ENCODE assay signal across 1 cellular context in genomic region chr19:2426661-2427322, GRCh38.
TF ChIP-seq lines count a peak whose summit lies in the region.

No MANE protein-coding gene starts in this region.

TF ChIP-seq in HepG2, 621 proteins besides CTCF, POLR2A, EP300 and RAD21 (continues in another document):
- peak; percentile 58; the same call in 1 of the 2 replicates for TF ChIP-seq HNF4G (IDR thresholded peaks at IDR 0.05; ENCODE audit: borderline replicate concordance, low read depth, low read length)
- no peak for TF ChIP-seq HNF4G (CRISPR knock-in tag; IDR thresholded peaks at IDR 0.05; ENCODE audit: borderline replicate concordance, low read depth)
- TF ChIP-seq, protein P1, sequence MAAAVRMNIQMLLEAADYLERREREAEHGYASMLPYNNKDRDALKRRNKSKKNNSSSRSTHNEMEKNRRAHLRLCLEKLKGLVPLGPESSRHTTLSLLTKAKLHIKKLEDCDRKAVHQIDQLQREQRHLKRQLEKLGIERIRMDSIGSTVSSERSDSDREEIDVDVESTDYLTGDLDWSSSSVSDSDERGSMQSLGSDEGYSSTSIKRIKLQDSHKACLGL (CRISPR knock-in tag; IDR thresholded peaks at IDR 0.05), result peak; percentile 81; the same call in 1 of the 2 replicates
- no peak for TF ChIP-seq ZNF343 (CRISPR knock-in tag; IDR thresholded peaks at IDR 0.05)
- peak; percentile 63; the same call in 1 of the 2 replicates for TF ChIP-seq ZNF782 (CRISPR knock-in tag; IDR thresholded peaks at IDR 0.05; ENCODE audit: borderline replicate concordance)
- no peak for TF ChIP-seq HDAC6 (IDR thresholded peaks at IDR 0.05; ENCODE audit: low read depth, low read length)
- no peak for TF ChIP-seq PCBP1 (IDR thresholded peaks at IDR 0.05; ENCODE audit: borderline replicate concordance, low read depth, low read length)
- no peak for TF ChIP-seq MBD4 (IDR thresholded peaks at IDR 0.05; ENCODE audit: borderline replicate concordance, low read length)
- no peak for TF ChIP-seq LCORL (IDR thresholded peaks at IDR 0.05)
- 0 out of 2 replicates have a peak, but pooled peaks have one; percentile 7 for TF ChIP-seq LCORL (CRISPR knock-in tag; IDR thresholded peaks at IDR 0.05)
- TF ChIP-seq ZNF788 (CRISPR knock-in tag; IDR thresholded peaks at IDR 0.05; ENCODE audit: borderline replicate concordance), result no peak
- TF ChIP-seq NBN (conservative IDR thresholded peaks at IDR 0.05), result no peak
- TF ChIP-seq THYN1 (CRISPR knock-in tag; IDR thresholded peaks at IDR 0.05; ENCODE audit: borderline replicate concordance, low read depth), result no peak
- peak; percentile 52; the same call in 1 of the 2 replicates for TF ChIP-seq ATF5 (CRISPR knock-in tag; IDR thresholded peaks at IDR 0.05; ENCODE audit: low read depth)
- TF ChIP-seq TFDP2 (CRISPR knock-in tag; IDR thresholded peaks at IDR 0.05), result no peak; the same call in none of the 2 replicates
- TF ChIP-seq ZGPAT (CRISPR knock-in tag; IDR thresholded peaks at IDR 0.05), result no peak
- TF ChIP-seq HNRNPLL (IDR thresholded peaks at IDR 0.05; ENCODE audit: low read depth, low read length, poor library complexity, severe bottlenecking), result no peak
- TF ChIP-seq RBFOX2 (IDR thresholded peaks at IDR 0.05; ENCODE audit: low read depth, low read length), result no peak
- no peak for TF ChIP-seq ZNF256 (CRISPR knock-in tag; conservative IDR thresholded peaks at IDR 0.05)
- TF ChIP-seq CREB3 (CRISPR knock-in tag; IDR thresholded peaks at IDR 0.05), result no peak
- peak; percentile 40; the same call in 1 of the 2 replicates for TF ChIP-seq ZNF333 (CRISPR knock-in tag; IDR thresholded peaks at IDR 0.05; ENCODE audit: borderline replicate concordance)
- no peak for TF ChIP-seq MNT (IDR thresholded peaks at IDR 0.05)
- TF ChIP-seq HOXA5 (CRISPR knock-in tag; IDR thresholded peaks at IDR 0.05), result 0 out of 2 replicates have a peak, but pooled peaks have one; percentile 9
- peak; percentile 6; the same call in 1 of the 2 replicates for TF ChIP-seq ZNF891 (CRISPR knock-in tag; IDR thresholded peaks at IDR 0.05)
- TF ChIP-seq, protein P2, sequence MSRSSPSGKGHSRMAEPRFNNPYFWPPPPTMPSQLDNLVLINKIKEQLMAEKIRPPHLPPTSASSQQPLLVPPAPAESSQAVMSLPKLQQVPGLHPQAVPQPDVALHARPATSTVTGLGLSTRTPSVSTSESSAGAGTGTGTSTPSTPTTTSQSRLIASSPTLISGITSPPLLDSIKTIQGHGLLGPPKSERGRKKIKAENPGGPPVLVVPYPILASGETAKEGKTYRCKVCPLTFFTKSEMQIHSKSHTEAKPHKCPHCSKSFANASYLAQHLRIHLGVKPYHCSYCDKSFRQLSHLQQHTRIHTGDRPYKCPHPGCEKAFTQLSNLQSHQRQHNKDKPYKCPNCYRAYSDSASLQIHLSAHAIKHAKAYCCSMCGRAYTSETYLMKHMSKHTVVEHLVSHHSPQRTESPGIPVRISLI (CRISPR knock-in tag; IDR thresholded peaks at IDR 0.05; ENCODE audit: borderline replicate concordance), result no peak
- TF ChIP-seq ZNF282 (IDR thresholded peaks at IDR 0.05; ENCODE audit: partially characterized antibody), result no peak
- peak; percentile 74; the same call in 1 of the 2 replicates for TF ChIP-seq MAX (IDR thresholded peaks at IDR 0.05)
- TF ChIP-seq, protein P3, sequence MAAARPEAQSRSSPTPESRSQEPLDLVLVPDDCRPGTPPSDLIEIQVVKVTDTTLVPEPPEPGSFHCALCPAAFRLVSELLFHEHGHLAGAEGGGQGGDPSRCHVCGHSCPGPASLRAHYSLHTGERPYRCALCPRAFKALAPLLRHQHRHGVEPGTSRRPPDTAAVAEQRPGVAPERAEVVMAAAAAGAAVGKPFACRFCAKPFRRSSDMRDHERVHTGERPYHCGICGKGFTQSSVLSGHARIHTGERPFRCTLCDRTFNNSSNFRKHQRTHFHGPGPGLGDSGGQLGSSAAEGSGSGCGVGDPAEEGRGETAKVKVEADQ (CRISPR knock-in tag; IDR thresholded peaks at IDR 0.05; ENCODE audit: borderline replicate concordance), result peak; percentile 3
- no peak; the same call in 1 of the 2 replicates for TF ChIP-seq NRL (CRISPR knock-in tag; IDR thresholded peaks at IDR 0.05; ENCODE audit: borderline replicate concordance)
- TF ChIP-seq DNMT1 (CRISPR knock-in tag; IDR thresholded peaks at IDR 0.05), result peak; percentile 59; the same call in 1 of the 2 replicates
- TF ChIP-seq NR2F1 (CRISPR knock-in tag; IDR thresholded peaks at IDR 0.05), result 0 out of 4 replicates have a peak, but pooled peaks of 1 of the 2 experiments have one; percentile 10
- TF ChIP-seq NFKBIZ (CRISPR knock-in tag; IDR thresholded peaks at IDR 0.05), result 0 out of 2 replicates have a peak, but pooled peaks have one; percentile 22
- 0 out of 2 replicates have a peak, but pooled peaks have one; percentile 18 for TF ChIP-seq ZIK1 (CRISPR knock-in tag; IDR thresholded peaks at IDR 0.05; ENCODE audit: borderline replicate concordance, low read depth)
- TF ChIP-seq GTF3A (CRISPR knock-in tag; conservative IDR thresholded peaks at IDR 0.05), result no peak
- peak; percentile 55; the same call in 1 of the 2 replicates for TF ChIP-seq NFIB (CRISPR knock-in tag; IDR thresholded peaks at IDR 0.05; ENCODE audit: borderline replicate concordance)
- no peak for TF ChIP-seq ZBED4 (CRISPR knock-in tag; IDR thresholded peaks at IDR 0.05; ENCODE audit: borderline replicate concordance)
- TF ChIP-seq, protein P4, sequence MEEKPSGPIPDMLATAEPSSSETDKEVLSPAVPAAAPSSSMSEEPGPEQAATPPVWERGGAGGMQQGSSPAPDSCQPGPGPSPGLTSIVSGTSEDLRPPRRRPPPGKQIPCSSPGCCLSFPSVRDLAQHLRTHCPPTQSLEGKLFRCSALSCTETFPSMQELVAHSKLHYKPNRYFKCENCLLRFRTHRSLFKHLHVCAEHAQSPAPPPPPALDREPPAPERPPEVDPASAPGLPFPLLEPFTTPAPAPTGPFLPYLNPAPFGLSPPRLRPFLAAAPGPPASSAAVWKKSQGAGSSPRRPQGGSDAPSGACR (CRISPR knock-in tag; IDR thresholded peaks at IDR 0.05), result 0 out of 2 replicates have a peak, but pooled peaks have one; percentile 16
- TF ChIP-seq TCF12 (IDR thresholded peaks at IDR 0.05), result no peak
- no peak for TF ChIP-seq TCF12 (CRISPR knock-in tag; IDR thresholded peaks at IDR 0.05)
- TF ChIP-seq ZNF558 (CRISPR knock-in tag; IDR thresholded peaks at IDR 0.05; ENCODE audit: borderline replicate concordance), result peak; percentile 64
- TF ChIP-seq NAIF1 (CRISPR knock-in tag; IDR thresholded peaks at IDR 0.05; ENCODE audit: borderline replicate concordance), result no peak
- TF ChIP-seq ZNF674 (CRISPR knock-in tag; IDR thresholded peaks at IDR 0.05; ENCODE audit: low read depth), result no peak
- peak; percentile 34; the same call in 1 of the 3 replicates for TF ChIP-seq MXI1 (IDR thresholded peaks at IDR 0.05; ENCODE audit: borderline replicate concordance, low read depth, low read length)
- TF ChIP-seq HDAC1 (CRISPR knock-in tag; IDR thresholded peaks at IDR 0.05), result no peak
- TF ChIP-seq, protein P5, sequence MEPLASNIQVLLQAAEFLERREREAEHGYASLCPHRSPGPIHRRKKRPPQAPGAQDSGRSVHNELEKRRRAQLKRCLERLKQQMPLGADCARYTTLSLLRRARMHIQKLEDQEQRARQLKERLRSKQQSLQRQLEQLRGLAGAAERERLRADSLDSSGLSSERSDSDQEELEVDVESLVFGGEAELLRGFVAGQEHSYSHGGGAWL (CRISPR knock-in tag; IDR thresholded peaks at IDR 0.05), result peak; percentile 81; the same call in 1 of the 2 replicates
- TF ChIP-seq FOXK1 (CRISPR knock-in tag; IDR thresholded peaks at IDR 0.05; ENCODE audit: borderline replicate concordance, low read depth), result no peak
- no peak for TF ChIP-seq ZSCAN21 (CRISPR knock-in tag; IDR thresholded peaks at IDR 0.05; ENCODE audit: borderline replicate concordance)
- no peak for TF ChIP-seq ZNF691 (CRISPR knock-in tag; IDR thresholded peaks at IDR 0.05; ENCODE audit: borderline replicate concordance, low read depth)
- peak; percentile 81; the same call in 1 of the 2 replicates for TF ChIP-seq REXO4 (CRISPR knock-in tag; IDR thresholded peaks at IDR 0.05; ENCODE audit: borderline replicate concordance)
- TF ChIP-seq IRX3 (CRISPR knock-in tag; IDR thresholded peaks at IDR 0.05; ENCODE audit: borderline replicate concordance, low read depth), result no peak
- TF ChIP-seq NFE2L2 (IDR thresholded peaks at IDR 0.05; ENCODE audit: low read length), result no peak
- peak; percentile 95 for TF ChIP-seq ZNF564 (CRISPR knock-in tag; IDR thresholded peaks at IDR 0.05)
- 0 out of 2 replicates have a peak, but pooled peaks have one; percentile 67 for TF ChIP-seq KDM3A (CRISPR knock-in tag; IDR thresholded peaks at IDR 0.05; ENCODE audit: low read depth)
- no peak for TF ChIP-seq XRCC5 (optimal IDR thresholded peaks at IDR 0.05; ENCODE audit: low read length)
- TF ChIP-seq SYNCRIP (IDR thresholded peaks at IDR 0.05; ENCODE audit: insufficient read depth, low read depth, low read length), result no peak
